Comparison of ENCODE assay signal across 22 cellular contexts in the genomic region with DNA sequence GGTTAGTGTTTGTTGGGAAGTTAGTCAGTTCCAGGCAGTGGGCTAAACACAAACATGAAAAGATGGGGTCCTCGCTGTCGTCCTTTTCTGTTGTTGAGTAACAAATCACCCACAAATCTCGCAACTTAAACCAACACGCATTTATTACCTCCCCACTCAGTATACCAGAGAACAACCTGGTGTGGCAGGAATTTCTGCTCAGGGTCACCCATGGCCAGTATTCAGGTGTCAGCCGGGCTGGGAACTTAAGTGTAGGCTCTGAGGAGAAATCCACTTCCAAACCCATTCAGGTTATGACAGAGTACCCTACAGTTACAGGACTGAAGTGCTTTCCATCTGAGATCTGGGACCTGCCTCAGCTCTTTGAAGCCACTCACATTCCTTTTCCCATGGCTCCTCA.
DNase-seq lines count a peak whose midpoint lies in the region; ATAC-seq, FAIRE-seq and TF ChIP-seq lines count a peak whose summit lies in the region.
"Had no signal": no experiment of that assay in that cellular context is flagged by ENCODE, and none has a peak within 500 bp of the region (broad histone marks: within the 10 kb centered on the region; RNA-seq: fewer than 3 reads in every experiment).

No MANE protein-coding gene starts in this region.

- TF ChIP-seq EP300 in HepG2 (IDR thresholded peaks at IDR 0.05; ENCODE audit: low read depth in 2 of 2, low read length in 2 of 2) (no peak), HepG2 (CRISPR knock-in tag; IDR thresholded peaks at IDR 0.05; ENCODE audit: borderline replicate concordance) (no peak)

- H3K27me3 ChIP-seq in GM23338 (ENCODE audit: insufficient read depth) (no peaks in the 10 kb centered on the region), HepG2 (ENCODE audit: control insufficient read depth in 1 of 2, insufficient read depth in 2 of 2, low read length in 2 of 2) (0 out of 5 replicates have a peak, but pooled peaks cover 0 to 2% of the 10 kb centered on the region in 2 experiments)
- H3K27me3 ChIP-seq: gastroesophageal sphincter, right lobe of liver had no signal

- H3K36me3 Mint-ChIP-seq in activated T-cell treated with anti-CD3 and anti-CD28 coated beads, Interleukin-2, amount 50 U/mL, for 72 hours (ENCODE audit: insufficient read depth in 2 of 2) = no peaks in the 10 kb centered on the region
- H3K36me3 Mint-ChIP-seq in activated B cell treated with CpG ODN at 0.5 μM for 24 hours (ENCODE audit: low read depth) = no peaks in the 10 kb centered on the region
- H3K36me3 Mint-ChIP-seq in dendritic cell treated with granulocyte-macrophage colony-stimulating factor and Interleukin-4, amounts not matched to agents 40 ng/mL and 50 ng/mL, for 4 days (ENCODE audit: low read depth) = no peaks in the 10 kb centered on the region
- H3K36me3 Mint-ChIP-seq in GM23338 (ENCODE audit: low read depth) = no peaks in the 10 kb centered on the region
- H3K36me3 Mint-ChIP-seq: WTC11 had no signal

- FAIRE-seq in HepG2 (lab: Jason Lieb, UNC) = no peak
- FAIRE-seq: kidney had no signal

- H3K4me1 ChIP-seq in GM23338 (ENCODE audit: insufficient read depth) = 0 out of 2 replicates have a peak, but pooled peaks cover 3% of the 10 kb centered on the region
- H3K4me1 ChIP-seq in HepG2 (ENCODE audit: insufficient read depth, low read length) = no peaks in the 10 kb centered on the region
- H3K4me1 ChIP-seq: esophagus squamous epithelium, gastroesophageal sphincter, parathyroid adenoma, right lobe of liver, SJCRH30 had no signal

- H3K36me3 ChIP-seq in GM23338 (ENCODE audit: insufficient read depth) (no peaks in the 10 kb centered on the region), HepG2 (replicated peaks in 1 of 2; ENCODE audit: control insufficient read depth in 1 of 2, insufficient read depth in 2 of 2, low read length in 2 of 2) (no peaks in the 10 kb centered on the region)
- H3K36me3 ChIP-seq: esophagus squamous epithelium, gastroesophageal sphincter, right lobe of liver, SJCRH30, thoracic aorta had no signal

- H3F3A ChIP-seq in GM23338 (replicated peaks; ENCODE audit: low read depth) = no peaks in the 10 kb centered on the region

- H2AFZ ChIP-seq in GM23338 (no peak overlapping the region), HepG2 (ENCODE audit: low read length) (no peak overlapping the region)
- H2AFZ ChIP-seq: parathyroid adenoma had no signal

- H3K4me1 Mint-ChIP-seq in activated T-cell treated with anti-CD3 and anti-CD28 coated beads, Interleukin-2, amount 50 U/mL, for 72 hours (ENCODE audit: low read depth) = peaks cover 61% of the 10 kb centered on the region
- peaks cover 66% of the 10 kb centered on the region for H3K4me1 Mint-ChIP-seq in activated B cell treated with CpG ODN at 0.5 μM for 24 hours
- H3K4me1 Mint-ChIP-seq in dendritic cell treated with granulocyte-macrophage colony-stimulating factor and Interleukin-4, amounts not matched to agents 40 ng/mL and 50 ng/mL, for 4 days (ENCODE audit: low read depth) = peaks cover 67% of the 10 kb centered on the region
- H3K4me1 Mint-ChIP-seq in stimulated activated naive CD8-positive, alpha-beta T cell treated with anti-CD3 and anti-CD28 coated beads, Interleukin-15, amount 100 ng/mL, for 72 hours = peaks cover 61% of the 10 kb centered on the region
- no peaks in the 10 kb centered on the region for H3K4me1 Mint-ChIP-seq in GM23338
- H3K4me1 Mint-ChIP-seq: WTC11 had no signal

- peaks cover 1 to 2% of the 10 kb centered on the region in 2 donors for H3K9me3 Mint-ChIP-seq in activated T-cell treated with anti-CD3 and anti-CD28 coated beads, Interleukin-2, amount 50 U/mL, for 72 hours
- no peaks in the 10 kb centered on the region for H3K9me3 Mint-ChIP-seq in activated B cell treated with CpG ODN at 0.5 μM for 24 hours
- no peaks in the 10 kb centered on the region for H3K9me3 Mint-ChIP-seq in dendritic cell treated with granulocyte-macrophage colony-stimulating factor and Interleukin-4, amounts not matched to agents 40 ng/mL and 50 ng/mL, for 4 days
- no peaks in the 10 kb centered on the region for H3K9me3 Mint-ChIP-seq in stimulated activated naive CD8-positive, alpha-beta T cell treated with anti-CD3 and anti-CD28 coated beads, Interleukin-15, amount 100 ng/mL, for 72 hours
- no peaks in the 10 kb centered on the region for H3K9me3 Mint-ChIP-seq in GM23338
- H3K9me3 Mint-ChIP-seq: H9, WTC11 had no signal

- H3K4me3 ChIP-seq in GM23338 = no peak overlapping the region
- H3K4me3 ChIP-seq in HepG2 (replicated peaks in 1 of 3; ENCODE audit: insufficient read depth in 1 of 3, low read depth in 2 of 3, low read length in 3 of 3) = no peak overlapping the region
- H3K4me3 ChIP-seq: esophagus squamous epithelium, gastroesophageal sphincter, right lobe of liver, SJCRH30, thoracic aorta had no signal

- TF ChIP-seq CTCF in activated B cell treated with CpG ODN at 0.5 μM for 24 hours (IDR thresholded peaks at IDR 0.05) = no peak
- TF ChIP-seq CTCF in GM23338 (conservative IDR thresholded peaks at IDR 0.05; ENCODE audit: low read depth in 2 of 2) = no peak
- TF ChIP-seq CTCF in HepG2 (CRISPR knock-in tag; IDR thresholded peaks at IDR 0.05) = no peak

- peak overlapping the region; percentile 3 for H3K27ac Mint-ChIP-seq in activated T-cell treated with anti-CD3 and anti-CD28 coated beads, Interleukin-2, amount 50 U/mL, for 72 hours
- H3K27ac Mint-ChIP-seq in activated B cell treated with CpG ODN at 0.5 μM for 24 hours (peak overlapping the region; percentile 88), GM23338 (no peak overlapping the region)
- peak overlapping the region; percentile 90 for H3K27ac Mint-ChIP-seq in dendritic cell treated with granulocyte-macrophage colony-stimulating factor and Interleukin-4, amounts not matched to agents 40 ng/mL and 50 ng/mL, for 4 days
- H3K27ac Mint-ChIP-seq in stimulated activated naive CD8-positive, alpha-beta T cell treated with anti-CD3 and anti-CD28 coated beads, Interleukin-15, amount 100 ng/mL, for 72 hours = peak overlapping the region; percentile 85 to 88
- H3K27ac Mint-ChIP-seq: WTC11 had no signal

- no peaks in the 10 kb centered on the region for H4K20me1 ChIP-seq in GM23338 (replicated peaks; ENCODE audit: insufficient read depth)
- H4K20me1 ChIP-seq in HepG2 (ENCODE audit: insufficient read depth, low read length) = no peaks in the 10 kb centered on the region

- H3K27ac ChIP-seq in GM23338 (ENCODE audit: low read depth) = no peak overlapping the region
- no peak overlapping the region for H3K27ac ChIP-seq in HepG2 (ENCODE audit: extremely low read length, insufficient read depth, low read length)
- H3K27ac ChIP-seq: esophagus squamous epithelium, gastroesophageal sphincter, parathyroid adenoma, right lobe of liver, SJCRH30, thoracic aorta had no signal

- TF ChIP-seq POLR2A in erythroblast (IDR thresholded peaks at IDR 0.05; ENCODE audit: low read length) = no peak
- no peak for TF ChIP-seq POLR2A in HepG2 (IDR thresholded peaks at IDR 0.05; ENCODE audit: insufficient read depth in 1 of 2, low read depth in 2 of 2, low read length in 2 of 2)

- H3K9me2 ChIP-seq in GM23338 (ENCODE audit: insufficient read depth) = no peaks in the 10 kb centered on the region

- intact Hi-C loops in activated B cell treated with CpG ODN at 0.5 μM for 24 hours (cut with micrococcal nuclease) = loop anchor here (5.0 to 10.0 kb wide), 5 partner anchors 38 to 1119 kb away; no protein-coding TSS in a partner anchor
- intact Hi-C loops in dendritic cell treated with granulocyte-macrophage colony-stimulating factor and Interleukin-4, amounts not matched to agents 40 ng/mL and 50 ng/mL, for 4 days (cut with micrococcal nuclease) = loop anchor here (2.0 kb wide), 1 partner anchor 73 kb away; no protein-coding TSS in a partner anchor
- intact Hi-C loops in HepG2 (cut with micrococcal nuclease; ENCODE audit: unreplicated experiment) = no loop called here

- H3K4me3 Mint-ChIP-seq in activated T-cell treated with anti-CD3 and anti-CD28 coated beads, Interleukin-2, amount 50 U/mL, for 72 hours = peak overlapping the region; percentile 59 to 68
- H3K4me3 Mint-ChIP-seq in activated B cell treated with CpG ODN at 0.5 μM for 24 hours (no peak overlapping the region), GM23338 (no peak overlapping the region)
- no peak overlapping the region for H3K4me3 Mint-ChIP-seq in dendritic cell treated with granulocyte-macrophage colony-stimulating factor and Interleukin-4, amounts not matched to agents 40 ng/mL and 50 ng/mL, for 4 days
- peak overlapping the region; percentile 49 to 78 for H3K4me3 Mint-ChIP-seq in stimulated activated naive CD8-positive, alpha-beta T cell treated with anti-CD3 and anti-CD28 coated beads, Interleukin-15, amount 100 ng/mL, for 72 hours
- H3K4me3 Mint-ChIP-seq: H9, WTC11 had no signal

- in situ Hi-C loops in HepG2 (cut with HindIII; ENCODE audit: extremely low pct_ligation_motif_present, low pct_unique_long_range_greater_than_20kb) = no loop called here

- DNase-seq in activated T-cell treated with anti-CD3 and anti-CD28 coated beads, Interleukin-2, amount 50 U/mL, for 72 hours = no peak
- no peak for DNase-seq in activated T-cell treated with anti-CD3 and anti-CD28 coated beads, Interleukin-2, amount 50 U/mL, for 1 hour
- no peak for DNase-seq in activated B cell treated with CpG ODN at 0.5 μM for 24 hours
- DNase-seq in stimulated activated naive CD8-positive, alpha-beta T cell treated with anti-CD3 and anti-CD28 coated beads, Interleukin-15, amount 100 ng/mL, for 72 hours = no peak
- DNase-seq in GM23338 (ENCODE audit: low spot score) = no peak
- DNase-seq in erythroblast (lab: John Stamatoyannopoulos, UW) = no peak
- no peak for DNase-seq in HepG2 (ENCODE audit: low spot score)
- DNase-seq: activated naive CD4-positive, alpha-beta T cell; effector CD8-positive, alpha-beta T cell; esophagus squamous epithelium; H9; kidney; NCI-H1092; NCI-H2029 treated with DMSO at 0.1 percent for 48 hours; right lobe of liver; SJCRH30; stimulated activated CD4-positive, alpha-beta T cell treated with anti-CD3 and anti-CD28 coated beads, Interleukin-15, amount 100 ng/mL, for 24 hours had no signal

- H3K27me3 Mint-ChIP-seq in activated T-cell treated with anti-CD3 and anti-CD28 coated beads, Interleukin-2, amount 50 U/mL, for 72 hours (ENCODE audit: low read depth) = no peaks in the 10 kb centered on the region
- H3K27me3 Mint-ChIP-seq in activated B cell treated with CpG ODN at 0.5 μM for 24 hours = no peaks in the 10 kb centered on the region
- H3K27me3 Mint-ChIP-seq in dendritic cell treated with granulocyte-macrophage colony-stimulating factor and Interleukin-4, amounts not matched to agents 40 ng/mL and 50 ng/mL, for 4 days = no peaks in the 10 kb centered on the region
- H3K27me3 Mint-ChIP-seq in stimulated activated naive CD8-positive, alpha-beta T cell treated with anti-CD3 and anti-CD28 coated beads, Interleukin-15, amount 100 ng/mL, for 72 hours = no peaks in the 10 kb centered on the region
- peaks cover 4% of the 10 kb centered on the region for H3K27me3 Mint-ChIP-seq in GM23338 (ENCODE audit: insufficient read depth, low read depth, poor library complexity)

- WGBS in HepG2 (ENCODE audit: low lambda C conversion rate) = 11% methylated on average over 4 of the region's 5 CpGs

- H3K9ac ChIP-seq in HepG2 (ENCODE audit: insufficient read depth, low read depth, low read length) = no peak overlapping the region
- H3K9ac ChIP-seq: parathyroid adenoma had no signal

- H3K79me2 ChIP-seq in GM23338 (replicated peaks; ENCODE audit: insufficient read depth) (no peaks in the 10 kb centered on the region), HepG2 (ENCODE audit: insufficient read depth, low read length) (no peaks in the 10 kb centered on the region)
- H3K79me2 ChIP-seq: parathyroid adenoma had no signal

- POLR2A ChIA-PET in activated B cell treated with CpG ODN at 0.5 μM for 24 hours (lab: Charles Lee) = interaction anchor here (2.8 kb wide), 1 partner anchor 73 kb away, joined by 42 read pairs; a partner anchor contains a TSS
- POLR2A ChIA-PET in HepG2 (lab: Yijun Ruan, JAX) = no interaction called here

- no peaks in the 10 kb centered on the region for H3K9me3 ChIP-seq in HepG2 (ENCODE audit: low read length)
- H3K9me3 ChIP-seq: esophagus squamous epithelium, gastroesophageal sphincter, right lobe of liver, SJCRH30, thoracic aorta had no signal

- BruUV-seq in HepG2 (replicated peaks; lab: Mats Ljungman, UMichigan) = no TSS peak

- CTCF ChIA-PET in activated B cell treated with CpG ODN at 0.5 μM for 24 hours (lab: Charles Lee) = no interaction called here
- CTCF ChIA-PET in HepG2 (lab: Yijun Ruan, JAX; ENCODE audit: low intra/inter-chr PET ratio, low total read pairs) = no interaction called here

- TF ChIP-seq RAD21 in HepG2 (CRISPR knock-in tag; IDR thresholded peaks at IDR 0.05) = no peak

- no peak for ATAC-seq in activated T-cell treated with anti-CD3 and anti-CD28 coated beads, Interleukin-2, amount 50 U/mL, for 72 hours (replicated peaks in 1 of 2)
- ATAC-seq in activated B cell treated with CpG ODN at 0.5 μM for 24 hours (ENCODE audit: low read depth) = no peak
- no peak for ATAC-seq in stimulated activated naive CD8-positive, alpha-beta T cell treated with anti-CD3 and anti-CD28 coated beads, Interleukin-15, amount 100 ng/mL, for 72 hours
- no peak for ATAC-seq in GM23338
- ATAC-seq in HepG2 = no peak
- ATAC-seq: gastroesophageal sphincter, right lobe of liver, WTC11 had no signal

- H3K4me2 ChIP-seq in GM23338 (no peak overlapping the region), HepG2 (ENCODE audit: low read depth, low read length) (no peak overlapping the region)

Comparison
In these comparisons a context has a peak if more than half of its experiments do, and no peak if none do; other contexts are left out.
1. H3K4me3 Mint-ChIP-seq: peak in activated T-cell treated with anti-CD3 and anti-CD28 coated beads, Interleukin-2, amount 50 U/mL, for 72 hours (2 of 2) and stimulated activated naive CD8-positive, alpha-beta T cell treated with anti-CD3 and anti-CD28 coated beads, Interleukin-15, amount 100 ng/mL, for 72 hours (2 of 2); none in activated B cell treated with CpG ODN at 0.5 μM for 24 hours (single experiment), dendritic cell treated with granulocyte-macrophage colony-stimulating factor and Interleukin-4, amounts not matched to agents 40 ng/mL and 50 ng/mL, for 4 days (single experiment) and GM23338 (single experiment).